ENCODE assay signal across 19 cellular contexts in the genomic region with DNA sequence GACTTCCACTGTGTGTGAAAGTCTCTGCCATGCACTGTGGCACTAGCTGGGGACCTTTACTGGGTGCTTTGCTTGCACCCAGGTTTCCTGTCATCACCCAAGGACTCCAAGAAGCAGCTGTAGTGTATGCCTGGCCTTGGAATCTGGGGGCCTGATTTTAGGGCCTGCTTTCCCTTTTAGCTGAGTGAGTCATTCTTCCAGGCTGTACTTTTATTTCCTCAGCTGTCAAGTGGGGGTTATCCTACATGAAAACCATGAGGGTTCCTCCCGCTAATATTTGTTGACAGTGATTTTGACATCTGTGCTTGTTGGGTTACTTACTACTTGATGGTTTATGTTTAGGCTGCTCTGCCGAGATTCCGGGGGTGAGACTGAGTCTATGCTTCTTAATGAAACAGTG. TPM values are rescaled to one million over a fixed set of nuclear protein-coding genes. Genes with fewer than 3 reads are reported as not detected.
"Had no signal": no experiment of that assay in that cellular context is flagged by ENCODE, and none has a peak within 500 bp of the region (broad histone marks: within the 10 kb centered on the region; RNA-seq: fewer than 3 reads in every experiment).

No MANE protein-coding gene starts in this region.

- H3K27me3 ChIP-seq: body of pancreas, neutrophil, right atrium auricular region, tibial artery had no signal

- H3K4me1 ChIP-seq: body of pancreas, lower lobe of right lung, right atrium auricular region, tibial artery had no signal

- H3K4me3 Mint-ChIP-seq: activated CD4-positive, alpha-beta memory T cell treated with anti-CD3 and anti-CD28 coated beads, Interleukin-2, amount 10 ng/mL, durations not matched to agents 7 days and 5 days; activated T-helper 1 cell treated with anti-CD3 and anti-CD28 coated beads, Interleukin-12 subunit alpha, Interleukin-12 subunit beta, Interleukin-2, Interleukin-4 antibody, amounts not matched to agents 30 ng/mL and 10 ng/mL and 1 ng/mL, durations not matched to agents 14 hours and 24 hours and 36 hours; immature natural killer cell; naive thymus-derived CD4-positive, alpha-beta T cell had no signal

- H3K27ac Mint-ChIP-seq: activated T-helper 1 cell treated with anti-CD3 and anti-CD28 coated beads, Interleukin-12 subunit alpha, Interleukin-12 subunit beta, Interleukin-2, Interleukin-4 antibody, amounts not matched to agents 30 ng/mL and 10 ng/mL and 1 ng/mL, durations not matched to agents 14 hours and 24 hours and 36 hours had no signal

- H3K9me3 Mint-ChIP-seq: activated CD4-positive, alpha-beta memory T cell treated with anti-CD3 and anti-CD28 coated beads, Interleukin-2, amount 10 ng/mL, durations not matched to agents 7 days and 5 days; activated T-helper 1 cell treated with anti-CD3 and anti-CD28 coated beads, Interleukin-12 subunit alpha, Interleukin-12 subunit beta, Interleukin-2, Interleukin-4 antibody, amounts not matched to agents 30 ng/mL and 10 ng/mL and 1 ng/mL, durations not matched to agents 14 hours and 24 hours and 36 hours; immature natural killer cell; naive thymus-derived CD4-positive, alpha-beta T cell had no signal

- H3K4me1 Mint-ChIP-seq: immature natural killer cell had no signal

- H3K27me3 Mint-ChIP-seq: activated CD4-positive, alpha-beta memory T cell treated with anti-CD3 and anti-CD28 coated beads, Interleukin-2, amount 10 ng/mL, durations not matched to agents 7 days and 5 days; naive thymus-derived CD4-positive, alpha-beta T cell had no signal

- DNase-seq: activated CD4-positive, alpha-beta memory T cell treated with anti-CD3 and anti-CD28 coated beads, Interleukin-2, amount 10 ng/mL, durations not matched to agents 7 days and 5 days; activated CD8-positive, alpha-beta memory T cell treated with anti-CD3 and anti-CD28 coated beads, Interleukin-2, amount 50 U/mL, for 4 hours; activated naive CD4-positive, alpha-beta T cell treated with Interleukin-2 at 50 U/mL for 16 hours; amniotic stem cell; body of pancreas; glutamatergic neuron; immature natural killer cell; left cardiac atrium; lower lobe of right lung; midbrain; naive thymus-derived CD4-positive, alpha-beta T cell; posterior cingulate gyrus; small intestine; tibial artery had no signal

- H3K27ac ChIP-seq: body of pancreas, epithelial cell of prostate, lower lobe of right lung, neutrophil, right atrium auricular region, tibial artery had no signal

- ATAC-seq: activated CD4-positive, CD25-positive, alpha-beta regulatory T cell treated with anti-CD3 and anti-CD28 coated beads, Interleukin-2, amount 50 U/mL, for 24 hours; body of pancreas; left cardiac atrium; lower lobe of right lung; naive thymus-derived CD4-positive, alpha-beta T cell had no signal

RNA-seq across cellular contexts. Expression of a gene that starts 37.1 kb away (rescaled TPM):
- total RNA-seq: activated CD4-positive, alpha-beta memory T cell treated with anti-CD3 and anti-CD28 coated beads, Interleukin-2, amount 10 ng/mL, durations not matched to agents 7 days and 5 days; left cardiac atrium had no signal
- polyA plus RNA-seq: immature natural killer cell; naive thymus-derived CD4-positive, alpha-beta T cell had no signal
